ENCODE assay signal across 20 cellular contexts in the genomic region with DNA sequence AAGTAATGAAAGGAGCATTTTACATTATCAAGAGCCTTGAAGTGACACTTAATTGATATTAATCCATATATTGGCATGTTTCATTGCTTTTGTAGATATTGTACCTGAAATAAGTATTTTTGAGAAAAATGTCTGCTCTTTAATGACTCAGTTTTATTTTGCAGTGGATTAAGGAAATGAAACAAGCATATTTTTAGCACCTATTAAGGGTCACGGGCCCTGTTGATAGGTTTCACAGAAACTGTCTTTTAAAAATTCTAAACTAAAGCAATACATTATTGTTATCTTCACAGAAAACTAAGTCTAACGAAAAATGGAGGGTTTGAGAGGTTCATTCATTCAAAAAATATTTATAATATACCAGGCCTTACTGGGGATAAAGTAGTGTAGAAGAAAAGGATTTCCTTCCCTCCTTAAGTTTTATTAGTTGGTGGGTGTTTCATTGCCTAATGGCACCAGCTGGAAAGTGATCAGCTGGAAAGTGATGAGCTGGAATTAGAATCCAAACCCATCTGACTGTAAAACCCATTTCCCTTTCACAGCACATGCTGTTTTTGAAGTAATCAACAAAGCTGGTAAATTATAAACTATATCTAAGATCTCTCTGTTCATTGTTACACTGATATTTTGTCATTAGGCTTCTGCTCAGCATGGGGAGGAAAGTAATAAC. TPM values are rescaled to one million over a fixed set of nuclear protein-coding genes. Genes with fewer than 3 reads are reported as not detected.
DNase-seq lines count a peak whose midpoint lies in the region; ATAC-seq and TF ChIP-seq lines count a peak whose summit lies in the region.
"Had no signal": no experiment of that assay in that cellular context is flagged by ENCODE, and none has a peak within 500 bp of the region (broad histone marks: within the 10 kb centered on the region; RNA-seq: fewer than 3 reads in every experiment).

No MANE protein-coding gene starts in this region.

- no peaks in the 10 kb centered on the region for H3K79me2 ChIP-seq in MM.1S (ENCODE audit: low read length)

- intact Hi-C loops in Right ventricle myocardium superior (cut with DNase I), result no loop called here

- DNase-seq in NCI-H2171 treated with DMSO at 0.1 percent for 48 hours (lab: John Stamatoyannopoulos, UW) (peak; percentile 29), NCI-H2171 (lab: John Stamatoyannopoulos, UW) (no peak), MM.1S (peak; percentile 20), kidney glomerular epithelial cell (lab: John Stamatoyannopoulos, UW) (no peak), Right ventricle myocardium superior (no peak), NCI-H446 treated with DMSO at 0.1 percent for 48 hours (lab: John Stamatoyannopoulos, UW) (no peak), putamen (ENCODE audit: low spot score) (no peak)
- DNase-seq: 8988T, COR-L47, HFFc6, IMR-90, Kasumi-1, NCI-H1436 treated with DMSO at 0.1 percent for 48 hours, NCI-H2081 treated with DMSO at 0.1 percent for 48 hours, NCI-H345, NCI-H69, SIG-M5, T-helper 2 cell had no signal

- TF ChIP-seq CTCF in MM.1S (IDR thresholded peaks at IDR 0.05; ENCODE audit: low read length), result no peak

- ATAC-seq in GM21360 (IDR thresholded peaks at IDR 0.05; ENCODE audit: unreplicated experiment) (peak; percentile 65), Right ventricle myocardium superior (ENCODE audit: poor library complexity) (no peak)

- H3K9me3 ChIP-seq in MM.1S (replicated peaks; ENCODE audit: insufficient read depth, low read length), result no peaks in the 10 kb centered on the region

- H3K27ac ChIP-seq in MM.1S (ENCODE audit: low read length), result peak overlapping the region; percentile 24; the same call in 1 of the 2 replicates

- peak overlapping the region; percentile 17; the same call in 1 of the 2 replicates for H2AFZ ChIP-seq in MM.1S (ENCODE audit: low read length)

- peak overlapping the region; percentile 57 for H3K4me2 ChIP-seq in MM.1S (ENCODE audit: low read depth, low read length)

- H3K9me2 ChIP-seq in MM.1S (replicated peaks; ENCODE audit: insufficient read depth, low read length), result no peaks in the 10 kb centered on the region

- no peaks in the 10 kb centered on the region for H4K20me1 ChIP-seq in MM.1S (ENCODE audit: insufficient read depth, low read length)

- no peak overlapping the region; the same call in 1 of the 2 replicates for H3K9ac ChIP-seq in MM.1S (ENCODE audit: low read length)

- no peaks in the 10 kb centered on the region for H3K27me3 ChIP-seq in MM.1S (replicated peaks; ENCODE audit: insufficient read depth, low read length)

- H3K4me1 ChIP-seq in MM.1S (ENCODE audit: low read length), result peaks cover 10% of the 10 kb centered on the region

- H3F3A ChIP-seq in MM.1S (ENCODE audit: insufficient read depth, low read length), result no peaks in the 10 kb centered on the region

- no peaks in the 10 kb centered on the region for H3K36me3 ChIP-seq in MM.1S (replicated peaks; ENCODE audit: insufficient read depth, low read length)

- no peak overlapping the region; the same call in 1 of the 2 replicates for H3K4me3 ChIP-seq in MM.1S (ENCODE audit: low read length)

RNA-seq across cellular contexts. Expression of gene PTPRQ, which starts 54.2 kb away (rescaled TPM):
- 0.13 TPM for total RNA-seq in Right ventricle myocardium superior
- total RNA-seq: HT-29 had no signal

Comparison
In these comparisons a context has a peak if more than half of its experiments do, and no peak if none do; other contexts are left out.
1. DNase-seq: peak in NCI-H2171 treated with DMSO at 0.1 percent for 48 hours (single experiment) and MM.1S (single experiment); none in NCI-H2171 (single experiment), kidney glomerular epithelial cell (single experiment), Right ventricle myocardium superior (single experiment), NCI-H446 treated with DMSO at 0.1 percent for 48 hours (single experiment) and putamen (single experiment).